7 cellular contexts compared by ENCODE assay signal in genomic region chr12:50734409-50735263, GRCh38. TPM values are rescaled to one million over a fixed set of nuclear protein-coding genes. Genes with fewer than 3 reads are reported as not detected.
DNase-seq lines count a peak whose midpoint lies in the region; ATAC-seq and TF ChIP-seq lines count a peak whose summit lies in the region.

No MANE protein-coding gene starts in this region.

- no peaks in the 10 kb centered on the region for H3K4me1 ChIP-seq in DOHH2 (ENCODE audit: control insufficient read depth, low read length)

- H3K4me1 Mint-ChIP-seq in T-helper 1 cell treated with Interleukin-12 subunit alpha and Interleukin-12 subunit beta and Interleukin-4 antibody, amounts not matched to agents 30 μg/mL and 1 μg/mL, for 36 hours (ENCODE audit: low read depth): no peaks in the 10 kb centered on the region

- TF ChIP-seq CTCF in DOHH2 (IDR thresholded peaks at IDR 0.05; ENCODE audit: low read depth, low read length, poor library complexity, severe bottlenecking) (peak; percentile 90), retinal pigment epithelial cell (conservative IDR thresholded peaks at IDR 0.05; ENCODE audit: low read depth, low read length) (peak; percentile 83)

- H3K4me3 Mint-ChIP-seq in T-helper 1 cell treated with Interleukin-12 subunit alpha and Interleukin-12 subunit beta and Interleukin-4 antibody, amounts not matched to agents 30 μg/mL and 1 μg/mL, for 36 hours: no peak overlapping the region

- H3K9me3 Mint-ChIP-seq in T-helper 1 cell treated with Interleukin-12 subunit alpha and Interleukin-12 subunit beta and Interleukin-4 antibody, amounts not matched to agents 30 μg/mL and 1 μg/mL, for 36 hours: no peaks in the 10 kb centered on the region

- peak overlapping the region; percentile 1 for H3K27ac Mint-ChIP-seq in T-helper 1 cell treated with Interleukin-12 subunit alpha and Interleukin-12 subunit beta and Interleukin-4 antibody, amounts not matched to agents 30 μg/mL and 1 μg/mL, for 36 hours

- no peaks in the 10 kb centered on the region for H3K9me3 ChIP-seq in DOHH2 (ENCODE audit: control insufficient read depth, insufficient read depth, low read length)

- peaks cover 6% of the 10 kb centered on the region for H3K36me3 ChIP-seq in DOHH2 (ENCODE audit: control insufficient read depth, low read length)

- H3K79me2 ChIP-seq in DOHH2 (ENCODE audit: control insufficient read depth, low read length): no peaks in the 10 kb centered on the region

- no peaks in the 10 kb centered on the region for H3K27me3 Mint-ChIP-seq in T-helper 1 cell treated with Interleukin-12 subunit alpha and Interleukin-12 subunit beta and Interleukin-4 antibody, amounts not matched to agents 30 μg/mL and 1 μg/mL, for 36 hours (ENCODE audit: low read depth)

- H3K27ac ChIP-seq in DOHH2 (ENCODE audit: low read depth, low read length): no peak overlapping the region

- peak; percentile 12 for DNase-seq in HS-27A (ENCODE audit: low read depth)
- peak; percentile 47 for DNase-seq in globus pallidus (ENCODE audit: low spot score)
- no peak for DNase-seq in retinal pigment epithelial cell (ENCODE audit: low read depth)
- DNase-seq in occipital lobe (lab: John Stamatoyannopoulos, UW): no peak

- ATAC-seq in GM21576 (IDR thresholded peaks at IDR 0.05; ENCODE audit: unreplicated experiment): no peak

- H3K4me3 ChIP-seq in DOHH2 (ENCODE audit: low read length): no peak overlapping the region
- no peak overlapping the region for H3K4me3 ChIP-seq in retinal pigment epithelial cell (ENCODE audit: low read length)

- H3K4me2 ChIP-seq in DOHH2 (ENCODE audit: low read length): no peak overlapping the region

- H3F3A ChIP-seq in DOHH2 (ENCODE audit: control insufficient read depth, insufficient read depth): no peaks in the 10 kb centered on the region

- peaks cover 46% of the 10 kb centered on the region for H3K36me3 Mint-ChIP-seq in T-helper 1 cell treated with Interleukin-12 subunit alpha and Interleukin-12 subunit beta and Interleukin-4 antibody, amounts not matched to agents 30 μg/mL and 1 μg/mL, for 36 hours (ENCODE audit: low read depth)

- H3K27me3 ChIP-seq in DOHH2 (ENCODE audit: control insufficient read depth, low read length): no peaks in the 10 kb centered on the region

- H3K9me2 ChIP-seq in DOHH2 (replicated peaks; ENCODE audit: control insufficient read depth, low read length): no peaks in the 10 kb centered on the region

- H4K20me1 ChIP-seq in DOHH2 (ENCODE audit: control insufficient read depth, insufficient read depth, low read depth, low read length): no peaks in the 10 kb centered on the region

RNA-seq across cellular contexts. Expression of gene ATF1, which starts 29.3 kb away (rescaled TPM):
- total RNA-seq in occipital lobe: 30.3 TPM

Comparison
In these comparisons a context has a peak if more than half of its experiments do, and no peak if none do; other contexts are left out.
1. DNase-seq: peak in HS-27A (single experiment) and globus pallidus (single experiment); none in retinal pigment epithelial cell (single experiment) and occipital lobe (single experiment).